In genomic region chr20:5950271-5951031, GRCh38 we compare ENCODE assay signal across 8 cellular contexts. TPM values are rescaled to one million over a fixed set of nuclear protein-coding genes. Genes with fewer than 3 reads are reported as not detected.
DNase-seq lines count a peak whose midpoint lies in the region; ATAC-seq lines count a peak whose summit lies in the region.

Gene MCM8 (plus strand): TSS chr20:5950652. CDS start chr20:5952016, 1,364 bp downstream.
Gene TRMT6 (minus strand): TSS chr20:5950533. CDS start chr20:5950405, 128 bp downstream.

- H3K27me3 Mint-ChIP-seq in activated naive CD4-positive, alpha-beta T cell treated with anti-CD3 and anti-CD28 coated beads for 36 hours (ENCODE audit: low read depth): no peaks in the 10 kb centered on the region

- H3K4me1 Mint-ChIP-seq in activated naive CD4-positive, alpha-beta T cell treated with anti-CD3 and anti-CD28 coated beads for 36 hours (ENCODE audit: low read depth): peaks cover 61% of the 10 kb centered on the region

- intact Hi-C loops in activated naive CD4-positive, alpha-beta T cell treated with anti-CD3 and anti-CD28 coated beads for 36 hours (cut with micrococcal nuclease): loop anchor here (1.0 to 5.0 kb wide), 5 partner anchors 106 to 824 kb away; no protein-coding TSS in a partner anchor

- peak within 1 kb of the TSS; percentile 95 for H3K27ac Mint-ChIP-seq in activated naive CD4-positive, alpha-beta T cell treated with anti-CD3 and anti-CD28 coated beads for 36 hours

- H3K4me3 ChIP-seq in GM08714 (ENCODE audit: low read length) (peak within 1 kb of the TSS; percentile 98), SK-N-MC (peak within 1 kb of the TSS; percentile 98)

- peaks cover 45% of the 10 kb centered on the region for H3K36me3 Mint-ChIP-seq in activated naive CD4-positive, alpha-beta T cell treated with anti-CD3 and anti-CD28 coated beads for 36 hours (ENCODE audit: low read depth)

- H3K9me3 ChIP-seq in SK-N-MC (ENCODE audit: low read depth, low read length): no peaks in the 10 kb centered on the region

- H3K9me3 Mint-ChIP-seq in activated naive CD4-positive, alpha-beta T cell treated with anti-CD3 and anti-CD28 coated beads for 36 hours: no peaks in the 10 kb centered on the region

- DNase-seq in NCI-H1048 (lab: John Stamatoyannopoulos, UW) (peak; percentile 95), SK-N-MC (ENCODE audit: low read depth, low spot score) (peak; percentile 80), germinal center (ENCODE audit: low spot score) (peak; percentile 93), non-pigmented ciliary epithelial cell (ENCODE audit: low read depth) (peak; percentile 67), superior temporal gyrus (ENCODE audit: extremely low spot score) (peak; percentile 97)
- DNase-seq in activated naive CD4-positive, alpha-beta T cell treated with anti-CD3 and anti-CD28 coated beads for 36 hours: peak; percentile 98

- H3K4me3 Mint-ChIP-seq in activated naive CD4-positive, alpha-beta T cell treated with anti-CD3 and anti-CD28 coated beads for 36 hours: peak within 1 kb of the TSS; percentile 97

- peak; percentile 99 for ATAC-seq in HG02588 (IDR thresholded peaks at IDR 0.05; ENCODE audit: unreplicated experiment)

- peak within 1 kb of the TSS; percentile 79 for H3K27ac ChIP-seq in SK-N-MC

- H3K9ac ChIP-seq in SK-N-MC (ENCODE audit: insufficient read length): peak within 1 kb of the TSS; percentile 99

- H3K36me3 ChIP-seq in SK-N-MC (ENCODE audit: insufficient read depth, low read length): peaks cover 56% of the 10 kb centered on the region

- CTCF ChIA-PET in activated naive CD4-positive, alpha-beta T cell treated with anti-CD3 and anti-CD28 coated beads for 36 hours (lab: Charles Lee): interaction anchor here (1.1 kb wide), 1 partner anchor 20 kb away, joined by 3 read pairs; no protein-coding TSS in a partner anchor

RNA-seq across cellular contexts. Expression of gene MCM8, which starts in this region (rescaled TPM):
- total RNA-seq in activated naive CD4-positive, alpha-beta T cell treated with anti-CD3 and anti-CD28 coated beads for 36 hours: 10 to 100 TPM; 49.6 to 50.3 TPM

RNA-seq across cellular contexts. Expression of gene TRMT6, which starts in this region (rescaled TPM):
- 10 to 100 TPM; 11.5 to 11.8 TPM for total RNA-seq in activated naive CD4-positive, alpha-beta T cell treated with anti-CD3 and anti-CD28 coated beads for 36 hours

Comparison
In these comparisons a context has a peak if more than half of its experiments do, and no peak if none do; other contexts are left out.
1. Peak in every context shown above with its lines: DNase-seq, ATAC-seq, H3K4me3 ChIP-seq and H3K27ac ChIP-seq.